In the genomic region with DNA sequence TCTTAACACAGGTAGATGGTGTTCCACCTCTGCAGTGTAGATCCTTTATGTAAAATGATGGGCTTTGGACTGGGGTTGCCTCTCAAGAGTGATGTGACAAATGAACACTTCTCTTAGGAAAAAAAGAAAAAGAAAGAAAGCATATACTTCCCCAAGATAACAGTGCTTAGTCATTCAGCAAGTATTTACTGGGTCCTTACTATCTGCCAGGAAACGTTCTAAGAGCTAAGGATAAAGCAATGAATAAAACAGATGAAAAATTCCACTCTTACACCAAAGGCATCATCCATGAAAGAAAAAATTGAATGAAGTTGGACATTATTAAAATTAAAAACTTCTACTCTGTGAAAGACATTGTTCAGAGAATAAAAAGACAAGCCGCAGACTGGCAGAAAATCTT, we compare ENCODE assay signal across 1 cellular context.
TF ChIP-seq lines count a peak whose summit lies in the region.

No MANE protein-coding gene starts in this region.

TF ChIP-seq in IMR-90, 13 proteins besides CTCF, POLR2A, EP300 and RAD21:
- TF ChIP-seq ELK1 (IDR thresholded peaks at IDR 0.05; ENCODE audit: borderline replicate concordance, low read depth, low read length) = no peak
- no peak for TF ChIP-seq NFE2L2 (IDR thresholded peaks at IDR 0.05; ENCODE audit: low read depth, low read length)
- TF ChIP-seq BHLHE40 (IDR thresholded peaks at IDR 0.05; ENCODE audit: low read depth, low read length) = no peak
- no peak for TF ChIP-seq SMC3 (IDR thresholded peaks at IDR 0.05; ENCODE audit: low read depth, low read length)
- no peak for TF ChIP-seq RCOR1 (IDR thresholded peaks at IDR 0.05; ENCODE audit: insufficient replicate concordance, low read length)
- no peak for TF ChIP-seq MXI1 (IDR thresholded peaks at IDR 0.05; ENCODE audit: borderline replicate concordance, low read depth, low read length)
- TF ChIP-seq CEBPB (IDR thresholded peaks at IDR 0.05; ENCODE audit: low read depth, low read length) = no peak
- no peak for TF ChIP-seq CHD1 (IDR thresholded peaks at IDR 0.05; ENCODE audit: low read depth, low read length)
- TF ChIP-seq FOS (IDR thresholded peaks at IDR 0.05; ENCODE audit: low read depth, low read length) = no peak
- TF ChIP-seq MAZ (IDR thresholded peaks at IDR 0.05; ENCODE audit: borderline replicate concordance, low read depth, low read length) = no peak
- no peak for TF ChIP-seq MAFK (IDR thresholded peaks at IDR 0.05; ENCODE audit: low read depth, low read length)
- TF ChIP-seq RFX5 (IDR thresholded peaks at IDR 0.05; ENCODE audit: low read depth, low read length) = no peak
- TF ChIP-seq, protein P1, sequence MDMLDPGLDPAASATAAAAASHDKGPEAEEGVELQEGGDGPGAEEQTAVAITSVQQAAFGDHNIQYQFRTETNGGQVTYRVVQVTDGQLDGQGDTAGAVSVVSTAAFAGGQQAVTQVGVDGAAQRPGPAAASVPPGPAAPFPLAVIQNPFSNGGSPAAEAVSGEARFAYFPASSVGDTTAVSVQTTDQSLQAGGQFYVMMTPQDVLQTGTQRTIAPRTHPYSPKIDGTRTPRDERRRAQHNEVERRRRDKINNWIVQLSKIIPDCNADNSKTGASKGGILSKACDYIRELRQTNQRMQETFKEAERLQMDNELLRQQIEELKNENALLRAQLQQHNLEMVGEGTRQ (IDR thresholded peaks at IDR 0.05; ENCODE audit: low read depth, low read length) = no peak
